8 cellular contexts compared by ENCODE assay signal in genomic region chr3:187044206-187044605, GRCh38.
A peak's percentile ranks its signal among the peaks of the same experiment; 100 is the strongest.
DNase-seq lines count a peak whose midpoint lies in the region; ATAC-seq and TF ChIP-seq lines count a peak whose summit lies in the region.

No MANE protein-coding gene starts in this region.

- peak; percentile 42 for ATAC-seq in GM19397 (IDR thresholded peaks at IDR 0.05; ENCODE audit: unreplicated experiment)
- peak; percentile 48 for ATAC-seq in HG03439 (IDR thresholded peaks at IDR 0.05; ENCODE audit: unreplicated experiment)
- ATAC-seq in activated naive CD4-positive, alpha-beta T cell treated with anti-CD3 and anti-CD28 coated beads, Interleukin-2, amount 50 U/mL, for 72 hours: peak in 1 of 2 donors; percentile 10

- TF ChIP-seq CTCF in suprapubic skin (IDR thresholded peaks at IDR 0.05) (no peak), ovary (IDR thresholded peaks at IDR 0.05) (no peak)

- H3K4me3 ChIP-seq in CD8-positive, alpha-beta memory T cell (ENCODE audit: low read length): no peak overlapping the region
- no peak overlapping the region for H3K4me3 ChIP-seq in suprapubic skin
- H3K4me3 ChIP-seq in ovary: no peak overlapping the region

- CTCF ChIA-PET in CD8-positive, alpha-beta memory T cell (lab: Charles Lee): interaction anchor here (1.0 kb wide), 3 partner anchors 10 to 72 kb away, joined by 3 to 5 read pairs (median 4); no protein-coding TSS in a partner anchor

- 82% methylated on average over 3 of the region's 3 CpGs for WGBS in suprapubic skin
- 88 to 91% (median 90%) methylated on average over 3 of the region's 3 CpGs for WGBS in ovary, 3 donors

- TF ChIP-seq POLR2A in suprapubic skin (IDR thresholded peaks at IDR 0.05) (no peak), ovary (IDR thresholded peaks at IDR 0.05) (no peak)

- peaks cover 89% of the 10 kb centered on the region for H3K4me1 ChIP-seq in CD8-positive, alpha-beta memory T cell (ENCODE audit: insufficient read depth, low read length)
- H3K4me1 ChIP-seq in suprapubic skin (peaks cover 3% of the 10 kb centered on the region), ovary (ENCODE audit: insufficient read depth) (no peaks in the 10 kb centered on the region)

- POLR2A ChIA-PET in CD8-positive, alpha-beta memory T cell (lab: Charles Lee): interaction anchor here (1.1 kb wide), 1 partner anchor 16 kb away, joined by 4 read pairs; no protein-coding TSS in a partner anchor

- no peaks in the 10 kb centered on the region for H3K27me3 Mint-ChIP-seq in CD8-positive, alpha-beta memory T cell

- no peaks in the 10 kb centered on the region for H3K27me3 ChIP-seq in CD8-positive, alpha-beta memory T cell (ENCODE audit: insufficient read depth, low read length, poor library complexity, severe bottlenecking)
- H3K27me3 ChIP-seq in suprapubic skin: no peaks in the 10 kb centered on the region
- no peaks in the 10 kb centered on the region for H3K27me3 ChIP-seq in ovary

- H3K4me1 Mint-ChIP-seq in CD8-positive, alpha-beta memory T cell: peaks cover 77 to 93% (median 92%) of the 10 kb centered on the region in 3 donors

- H3K27ac Mint-ChIP-seq in CD8-positive, alpha-beta memory T cell: peak overlapping the region; percentile 45 to 94 (median 76)
- H3K27ac Mint-ChIP-seq in activated naive CD4-positive, alpha-beta T cell treated with anti-CD3 and anti-CD28 coated beads, Interleukin-2, amount 50 U/mL, for 72 hours: peak overlapping the region; percentile 95 to 96

- H3K4me3 Mint-ChIP-seq in CD8-positive, alpha-beta memory T cell: peak overlapping the region in 6 of 7 donors; percentile 1 to 43 (median 26)

- peaks cover 34 to 85% (median 42%) of the 10 kb centered on the region in 3 donors for H3K36me3 Mint-ChIP-seq in CD8-positive, alpha-beta memory T cell
- H3K36me3 Mint-ChIP-seq in activated naive CD4-positive, alpha-beta T cell treated with anti-CD3 and anti-CD28 coated beads, Interleukin-2, amount 50 U/mL, for 72 hours: peaks cover 57 to 96% of the 10 kb centered on the region in 2 donors

- no peak overlapping the region for H3K27ac ChIP-seq in CD8-positive, alpha-beta memory T cell (ENCODE audit: low read depth, low read length)
- H3K27ac ChIP-seq in suprapubic skin: peak overlapping the region; percentile 33
- no peak overlapping the region for H3K27ac ChIP-seq in ovary

- H3K9me3 Mint-ChIP-seq in CD8-positive, alpha-beta memory T cell: no peaks in the 10 kb centered on the region
- peaks cover 16 to 19% of the 10 kb centered on the region in 2 donors for H3K9me3 Mint-ChIP-seq in activated naive CD4-positive, alpha-beta T cell treated with anti-CD3 and anti-CD28 coated beads, Interleukin-2, amount 50 U/mL, for 72 hours

- TF ChIP-seq EP300 in suprapubic skin (IDR thresholded peaks at IDR 0.05) (no peak), ovary (IDR thresholded peaks at IDR 0.05) (no peak)

- peaks cover 44% of the 10 kb centered on the region for H3K36me3 ChIP-seq in CD8-positive, alpha-beta memory T cell (ENCODE audit: insufficient read depth, low read length)
- H3K36me3 ChIP-seq in suprapubic skin: no peaks in the 10 kb centered on the region
- H3K36me3 ChIP-seq in ovary: no peaks in the 10 kb centered on the region

- no peak for DNase-seq in CD8-positive, alpha-beta memory T cell
- DNase-seq in activated naive CD4-positive, alpha-beta T cell treated with anti-CD3 and anti-CD28 coated beads, Interleukin-2, amount 50 U/mL, for 72 hours (ENCODE audit: low spot score in 2 of 2): no peak
- no peak for DNase-seq in suprapubic skin (ENCODE audit: low spot score in 2 of 2)
- DNase-seq in ovary: no peak
- DNase-seq in hypothalamus (lab: John Stamatoyannopoulos, UW): no peak
- no peak for DNase-seq in epidermal melanocyte (ENCODE audit: insufficient read length, low spot score)

- no peaks in the 10 kb centered on the region for H3K9me3 ChIP-seq in CD8-positive, alpha-beta memory T cell (ENCODE audit: low read length)
- H3K9me3 ChIP-seq in suprapubic skin (no peaks in the 10 kb centered on the region), ovary (no peaks in the 10 kb centered on the region)

- intact Hi-C loops in ovary (cut with DNase I): no loop called here
